Comparison of ENCODE assay signal across 8 cellular contexts in the genomic region with DNA sequence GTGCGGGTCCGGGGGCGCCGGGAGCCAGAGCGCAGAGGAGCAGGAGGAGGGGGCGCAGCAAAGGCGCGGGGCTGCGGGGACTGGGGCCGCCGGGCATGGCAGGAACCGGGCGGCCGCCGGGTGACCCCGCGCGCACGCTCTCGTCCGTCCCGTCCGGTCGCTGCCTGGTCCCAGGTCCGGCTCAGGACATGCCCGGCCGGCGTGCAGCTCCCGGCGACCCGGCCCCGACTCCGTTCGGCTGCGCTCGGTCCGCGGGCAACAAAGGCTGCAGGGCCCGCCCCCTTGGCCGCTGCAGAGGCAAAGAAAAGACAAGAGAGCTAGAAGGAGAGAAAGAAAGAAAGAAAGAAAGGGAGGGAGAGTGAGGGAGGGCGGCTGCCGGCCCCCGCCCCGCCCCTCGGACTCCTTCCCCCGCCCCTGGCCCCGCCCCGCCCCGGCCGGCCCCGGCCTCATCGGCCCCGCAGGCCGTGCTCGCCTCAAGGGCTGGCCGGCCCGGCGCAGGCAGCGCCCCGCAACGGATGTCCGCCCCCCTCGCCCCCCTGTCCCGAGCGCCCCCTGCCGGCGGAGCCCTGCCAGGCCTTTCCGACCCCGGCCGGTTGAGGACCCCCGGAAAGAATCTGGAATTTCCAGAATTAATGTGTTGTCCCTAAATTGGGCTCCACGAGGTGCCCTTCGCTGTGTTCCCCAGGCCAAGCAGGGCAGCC. TPM values are rescaled to one million over a fixed set of nuclear protein-coding genes. Genes with fewer than 3 reads are reported as not detected.
DNase-seq lines count a peak whose midpoint lies in the region; ATAC-seq and TF ChIP-seq lines count a peak whose summit lies in the region.

A gene with protein sequence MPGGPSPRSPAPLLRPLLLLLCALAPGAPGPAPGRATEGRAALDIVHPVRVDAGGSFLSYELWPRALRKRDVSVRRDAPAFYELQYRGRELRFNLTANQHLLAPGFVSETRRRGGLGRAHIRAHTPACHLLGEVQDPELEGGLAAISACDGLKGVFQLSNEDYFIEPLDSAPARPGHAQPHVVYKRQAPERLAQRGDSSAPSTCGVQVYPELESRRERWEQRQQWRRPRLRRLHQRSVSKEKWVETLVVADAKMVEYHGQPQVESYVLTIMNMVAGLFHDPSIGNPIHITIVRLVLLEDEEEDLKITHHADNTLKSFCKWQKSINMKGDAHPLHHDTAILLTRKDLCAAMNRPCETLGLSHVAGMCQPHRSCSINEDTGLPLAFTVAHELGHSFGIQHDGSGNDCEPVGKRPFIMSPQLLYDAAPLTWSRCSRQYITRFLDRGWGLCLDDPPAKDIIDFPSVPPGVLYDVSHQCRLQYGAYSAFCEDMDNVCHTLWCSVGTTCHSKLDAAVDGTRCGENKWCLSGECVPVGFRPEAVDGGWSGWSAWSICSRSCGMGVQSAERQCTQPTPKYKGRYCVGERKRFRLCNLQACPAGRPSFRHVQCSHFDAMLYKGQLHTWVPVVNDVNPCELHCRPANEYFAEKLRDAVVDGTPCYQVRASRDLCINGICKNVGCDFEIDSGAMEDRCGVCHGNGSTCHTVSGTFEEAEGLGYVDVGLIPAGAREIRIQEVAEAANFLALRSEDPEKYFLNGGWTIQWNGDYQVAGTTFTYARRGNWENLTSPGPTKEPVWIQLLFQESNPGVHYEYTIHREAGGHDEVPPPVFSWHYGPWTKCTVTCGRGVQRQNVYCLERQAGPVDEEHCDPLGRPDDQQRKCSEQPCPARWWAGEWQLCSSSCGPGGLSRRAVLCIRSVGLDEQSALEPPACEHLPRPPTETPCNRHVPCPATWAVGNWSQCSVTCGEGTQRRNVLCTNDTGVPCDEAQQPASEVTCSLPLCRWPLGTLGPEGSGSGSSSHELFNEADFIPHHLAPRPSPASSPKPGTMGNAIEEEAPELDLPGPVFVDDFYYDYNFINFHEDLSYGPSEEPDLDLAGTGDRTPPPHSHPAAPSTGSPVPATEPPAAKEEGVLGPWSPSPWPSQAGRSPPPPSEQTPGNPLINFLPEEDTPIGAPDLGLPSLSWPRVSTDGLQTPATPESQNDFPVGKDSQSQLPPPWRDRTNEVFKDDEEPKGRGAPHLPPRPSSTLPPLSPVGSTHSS (N-terminal part only) (minus strand): TSS at position 341 of the 701 bp plus-strand sequence. CDS start 244 bp downstream, at position 97.

- TF ChIP-seq CTCF in GM12873 (IDR thresholded peaks at IDR 0.05; ENCODE audit: insufficient read depth, low read depth, low read length, missing control alignments) = peak; percentile 65
- TF ChIP-seq CTCF in foreskin keratinocyte (conservative IDR thresholded peaks at IDR 0.05) = peak; percentile 60
- TF ChIP-seq CTCF in neural cell (IDR thresholded peaks at IDR 0.05; ENCODE audit: poor library complexity, severe bottlenecking) = peak; percentile 70

- ATAC-seq in HG02642 (IDR thresholded peaks at IDR 0.05; ENCODE audit: poor library complexity, unreplicated experiment) = peak; percentile 77
- ATAC-seq in foreskin keratinocyte = peak; percentile 71

- DNase-seq in activated gamma-delta T cell treated with Interleukin-2 at 50 U/mL for 16 hours = peak; percentile 60
- peak in 1 of 2 donors; percentile 19 for DNase-seq in foreskin keratinocyte
- DNase-seq in NCI-H2029 (lab: John Stamatoyannopoulos, UW) = no peak

- no peaks in the 10 kb centered on the region for H3K9me2 ChIP-seq in neural cell (ENCODE audit: insufficient read depth, low read length)

- TF ChIP-seq EP300 in neural cell (conservative IDR thresholded peaks at IDR 0.05; ENCODE audit: poor library complexity, severe bottlenecking) = no peak

- H3K4me1 ChIP-seq in foreskin keratinocyte = no peaks in the 10 kb centered on the region

- peaks cover 33% of the 10 kb centered on the region for H3K79me2 ChIP-seq in neural cell (replicated peaks; ENCODE audit: insufficient read depth, low read length)

- no peaks in the 10 kb centered on the region for H3F3A ChIP-seq in neural cell (ENCODE audit: insufficient read depth, low read length, poor library complexity, severe bottlenecking)

- H3K27me3 ChIP-seq in foreskin keratinocyte (peaks cover 40% of the 10 kb centered on the region), neural cell (ENCODE audit: insufficient read depth, low read depth, low read length) (no peaks in the 10 kb centered on the region)

- peak within 1 kb of the TSS; percentile 94 for H2AFZ ChIP-seq in neural cell (ENCODE audit: low read depth, low read length)

- no peaks in the 10 kb centered on the region for H3K36me3 ChIP-seq in neural cell (ENCODE audit: insufficient read depth, low read length)

- peak within 1 kb of the TSS; percentile 95 for H3K4me3 ChIP-seq in neural cell (ENCODE audit: low read length)

- no peaks in the 10 kb centered on the region for H4K20me1 ChIP-seq in neural cell (ENCODE audit: insufficient read depth)

- no peak for TF ChIP-seq RAD21 in neural cell (conservative IDR thresholded peaks at IDR 0.05)

- H3K27ac ChIP-seq in foreskin keratinocyte (no peak within 1 kb of the TSS), neural cell (ENCODE audit: low read length) (peak within 1 kb of the TSS; percentile 79), temporal lobe (ENCODE audit: low read depth, low read length) (no peak within 1 kb of the TSS)

- peak within 1 kb of the TSS; percentile 90 for H3K9ac ChIP-seq in neural cell (ENCODE audit: low read length)

- H3K9me3 ChIP-seq in neural cell (ENCODE audit: low read length) = no peaks in the 10 kb centered on the region

- peak within 1 kb of the TSS; percentile 51 for H3K4me2 ChIP-seq in neural cell (ENCODE audit: low read length)

TF ChIP-seq in PFSK-1, 5 proteins besides CTCF, POLR2A, EP300 and RAD21 (continues in another document):
- TF ChIP-seq SIN3A (IDR thresholded peaks at IDR 0.05; ENCODE audit: borderline replicate concordance, insufficient read depth, low read length) = no peak
- TF ChIP-seq, protein P1, sequence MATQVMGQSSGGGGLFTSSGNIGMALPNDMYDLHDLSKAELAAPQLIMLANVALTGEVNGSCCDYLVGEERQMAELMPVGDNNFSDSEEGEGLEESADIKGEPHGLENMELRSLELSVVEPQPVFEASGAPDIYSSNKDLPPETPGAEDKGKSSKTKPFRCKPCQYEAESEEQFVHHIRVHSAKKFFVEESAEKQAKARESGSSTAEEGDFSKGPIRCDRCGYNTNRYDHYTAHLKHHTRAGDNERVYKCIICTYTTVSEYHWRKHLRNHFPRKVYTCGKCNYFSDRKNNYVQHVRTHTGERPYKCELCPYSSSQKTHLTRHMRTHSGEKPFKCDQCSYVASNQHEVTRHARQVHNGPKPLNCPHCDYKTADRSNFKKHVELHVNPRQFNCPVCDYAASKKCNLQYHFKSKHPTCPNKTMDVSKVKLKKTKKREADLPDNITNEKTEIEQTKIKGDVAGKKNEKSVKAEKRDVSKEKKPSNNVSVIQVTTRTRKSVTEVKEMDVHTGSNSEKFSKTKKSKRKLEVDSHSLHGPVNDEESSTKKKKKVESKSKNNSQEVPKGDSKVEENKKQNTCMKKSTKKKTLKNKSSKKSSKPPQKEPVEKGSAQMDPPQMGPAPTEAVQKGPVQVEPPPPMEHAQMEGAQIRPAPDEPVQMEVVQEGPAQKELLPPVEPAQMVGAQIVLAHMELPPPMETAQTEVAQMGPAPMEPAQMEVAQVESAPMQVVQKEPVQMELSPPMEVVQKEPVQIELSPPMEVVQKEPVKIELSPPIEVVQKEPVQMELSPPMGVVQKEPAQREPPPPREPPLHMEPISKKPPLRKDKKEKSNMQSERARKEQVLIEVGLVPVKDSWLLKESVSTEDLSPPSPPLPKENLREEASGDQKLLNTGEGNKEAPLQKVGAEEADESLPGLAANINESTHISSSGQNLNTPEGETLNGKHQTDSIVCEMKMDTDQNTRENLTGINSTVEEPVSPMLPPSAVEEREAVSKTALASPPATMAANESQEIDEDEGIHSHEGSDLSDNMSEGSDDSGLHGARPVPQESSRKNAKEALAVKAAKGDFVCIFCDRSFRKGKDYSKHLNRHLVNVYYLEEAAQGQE (IDR thresholded peaks at IDR 0.05; ENCODE audit: insufficient read depth in 1 of 2, low read depth in 2 of 2, low read length in 2 of 2) = no peak
- peak; percentile 17 for TF ChIP-seq FOXP2 (optimal IDR thresholded peaks at IDR 0.05; ENCODE audit: borderline replicate concordance, extremely low read depth, extremely low read length, insufficient read depth)

TF ChIP-seq in neural cell, 6 proteins besides CTCF, POLR2A, EP300 and RAD21 (continues in another document):
- no peak for TF ChIP-seq TAF1 (IDR thresholded peaks at IDR 0.05; ENCODE audit: low read depth)
- no peak for TF ChIP-seq SMC3 (conservative IDR thresholded peaks at IDR 0.05; ENCODE audit: poor library complexity)
- peak; percentile 12 for TF ChIP-seq MXI1 (conservative IDR thresholded peaks at IDR 0.05; ENCODE audit: poor library complexity, severe bottlenecking)
- peak; percentile 62 for TF ChIP-seq POLR2AphosphoS5 (IDR thresholded peaks at IDR 0.05)
- TF ChIP-seq EZH2 (IDR thresholded peaks at IDR 0.05; ENCODE audit: borderline replicate concordance, insufficient read depth, low read length, poor library complexity, severe bottlenecking) = no peak

RNA-seq across cellular contexts. Expression of the gene that starts here (rescaled TPM):
- 16.3 TPM for polyA plus RNA-seq in PFSK-1 (2012; ENCODE audit: insufficient read length, low read depth)
- 0.49 and 1.0 TPM in 2 replicates for total RNA-seq in foreskin keratinocyte
- polyA plus RNA-seq in foreskin keratinocyte = 0.42 and 0.92 TPM in 2 replicates
- polyA plus RNA-seq in neural cell = 31.5 and 37.7 TPM in 2 replicates
- polyA minus RNA-seq in neural cell = 31.8 and 34.3 TPM in 2 replicates
- total RNA-seq in temporal lobe = 10.6 TPM

Comparison
In these comparisons a context has a peak if more than half of its experiments do, and no peak if none do; other contexts are left out.
1. RNA of the gene that starts here (polyA plus RNA-seq): 31.5 to 37.7 TPM in neural cell; 0.42 to 0.92 TPM in foreskin keratinocyte; every median in the first group is over 10 times any median in the second.
2. Peak in every context shown above with its lines, with median percentiles within 50 percentile points of each other: CTCF ChIP-seq.